Comparison of ENCODE assay signal across 20 cellular contexts in the genomic region with DNA sequence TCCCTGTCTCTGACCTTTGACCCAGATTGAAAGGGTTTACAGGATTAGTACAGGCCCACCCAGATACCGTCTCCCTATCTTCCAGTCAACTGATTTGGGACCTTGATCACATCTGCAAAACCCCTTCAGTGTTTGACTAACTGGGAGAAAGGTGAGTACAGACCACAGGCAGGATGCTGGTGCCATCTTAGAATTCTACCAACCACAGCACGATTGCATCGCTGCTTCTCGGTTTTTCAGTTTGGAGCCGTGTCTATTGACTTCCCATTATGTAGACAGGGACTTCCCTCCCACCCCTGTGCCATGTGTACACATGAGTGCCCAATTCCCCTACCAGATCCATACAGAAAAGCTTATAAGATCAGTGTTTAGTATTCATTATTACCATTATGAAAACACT.
"Had no signal": no experiment of that assay in that cellular context is flagged by ENCODE, and none has a peak within 500 bp of the region (broad histone marks: within the 10 kb centered on the region; RNA-seq: fewer than 3 reads in every experiment).

No MANE protein-coding gene starts in this region.

- H3K36me3 ChIP-seq: gastrocnemius medialis, heart right ventricle, left lung, prostate gland, thyroid gland, uterus had no signal

- H3K4me1 ChIP-seq: uterus had no signal

- H3K27ac ChIP-seq: gastrocnemius medialis, heart right ventricle, prostate gland, thyroid gland, uterus had no signal

- H3K4me3 ChIP-seq: gastrocnemius medialis, heart right ventricle, left lung, prostate gland, thyroid gland, uterus had no signal

- ATAC-seq: gastrocnemius medialis, heart right ventricle, left lung, natural killer cell, sciatic nerve, WTC11 had no signal

- DNase-seq: activated CD4-positive, alpha-beta T cell treated with anti-CD3 and anti-CD28 coated beads, Interleukin-2, amount 10 ng/mL, durations not matched to agents 7 days and 5 days; activated CD8-positive, alpha-beta memory T cell treated with anti-CD3 and anti-CD28 coated beads for 24 hours; activated naive CD4-positive, alpha-beta T cell treated with anti-CD3 and anti-CD28 coated beads, Interleukin-2, amount 10 ng/mL, durations not matched to agents 7 days and 5 days; activated T-cell treated with anti-CD3 and anti-CD28 coated beads for 4 hours; caudate nucleus; cortex of kidney; effector memory CD4-positive, alpha-beta T cell; gastrocnemius medialis; heart right ventricle; islet precursor cell; natural killer cell; occipital lobe; stimulated activated CD4-positive, alpha-beta T cell treated with anti-CD3 and anti-CD28 coated beads, Interleukin-2, amount 100 ng/mL, for 24 hours; stimulated activated CD8-positive, alpha-beta memory T cell treated with anti-CD3 and anti-CD28 coated beads, Interleukin-4, amount 100 ng/mL, for 48 hours; thyroid gland; uterus had no signal

- H3K9me3 ChIP-seq: gastrocnemius medialis, heart right ventricle, prostate gland, thyroid gland, uterus had no signal

- H3K27me3 ChIP-seq: gastrocnemius medialis, heart right ventricle, left lung, thyroid gland, uterus had no signal
